ENCODE assay signal across 2 cellular contexts in genomic region chr13:97228850-97229521, GRCh38.
A peak's percentile ranks its signal among the peaks of the same experiment; 100 is the strongest.
TF ChIP-seq lines count a peak whose summit lies in the region.

No MANE protein-coding gene starts in this region.

TF ChIP-seq in A549, 52 proteins besides CTCF, POLR2A, EP300 and RAD21:
- TF ChIP-seq, protein P1, sequence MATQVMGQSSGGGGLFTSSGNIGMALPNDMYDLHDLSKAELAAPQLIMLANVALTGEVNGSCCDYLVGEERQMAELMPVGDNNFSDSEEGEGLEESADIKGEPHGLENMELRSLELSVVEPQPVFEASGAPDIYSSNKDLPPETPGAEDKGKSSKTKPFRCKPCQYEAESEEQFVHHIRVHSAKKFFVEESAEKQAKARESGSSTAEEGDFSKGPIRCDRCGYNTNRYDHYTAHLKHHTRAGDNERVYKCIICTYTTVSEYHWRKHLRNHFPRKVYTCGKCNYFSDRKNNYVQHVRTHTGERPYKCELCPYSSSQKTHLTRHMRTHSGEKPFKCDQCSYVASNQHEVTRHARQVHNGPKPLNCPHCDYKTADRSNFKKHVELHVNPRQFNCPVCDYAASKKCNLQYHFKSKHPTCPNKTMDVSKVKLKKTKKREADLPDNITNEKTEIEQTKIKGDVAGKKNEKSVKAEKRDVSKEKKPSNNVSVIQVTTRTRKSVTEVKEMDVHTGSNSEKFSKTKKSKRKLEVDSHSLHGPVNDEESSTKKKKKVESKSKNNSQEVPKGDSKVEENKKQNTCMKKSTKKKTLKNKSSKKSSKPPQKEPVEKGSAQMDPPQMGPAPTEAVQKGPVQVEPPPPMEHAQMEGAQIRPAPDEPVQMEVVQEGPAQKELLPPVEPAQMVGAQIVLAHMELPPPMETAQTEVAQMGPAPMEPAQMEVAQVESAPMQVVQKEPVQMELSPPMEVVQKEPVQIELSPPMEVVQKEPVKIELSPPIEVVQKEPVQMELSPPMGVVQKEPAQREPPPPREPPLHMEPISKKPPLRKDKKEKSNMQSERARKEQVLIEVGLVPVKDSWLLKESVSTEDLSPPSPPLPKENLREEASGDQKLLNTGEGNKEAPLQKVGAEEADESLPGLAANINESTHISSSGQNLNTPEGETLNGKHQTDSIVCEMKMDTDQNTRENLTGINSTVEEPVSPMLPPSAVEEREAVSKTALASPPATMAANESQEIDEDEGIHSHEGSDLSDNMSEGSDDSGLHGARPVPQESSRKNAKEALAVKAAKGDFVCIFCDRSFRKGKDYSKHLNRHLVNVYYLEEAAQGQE (IDR thresholded peaks at IDR 0.05) = no peak
- 0 out of 4 replicates have a peak, but pooled peaks of 1 of the 2 experiments have one; percentile 17 for TF ChIP-seq CEBPB (IDR thresholded peaks at IDR 0.05)

TF ChIP-seq in IMR-90, 13 proteins besides CTCF, POLR2A, EP300 and RAD21:
- TF ChIP-seq CEBPB (IDR thresholded peaks at IDR 0.05; ENCODE audit: low read depth, low read length) = peak; percentile 89
- TF ChIP-seq, protein P2, sequence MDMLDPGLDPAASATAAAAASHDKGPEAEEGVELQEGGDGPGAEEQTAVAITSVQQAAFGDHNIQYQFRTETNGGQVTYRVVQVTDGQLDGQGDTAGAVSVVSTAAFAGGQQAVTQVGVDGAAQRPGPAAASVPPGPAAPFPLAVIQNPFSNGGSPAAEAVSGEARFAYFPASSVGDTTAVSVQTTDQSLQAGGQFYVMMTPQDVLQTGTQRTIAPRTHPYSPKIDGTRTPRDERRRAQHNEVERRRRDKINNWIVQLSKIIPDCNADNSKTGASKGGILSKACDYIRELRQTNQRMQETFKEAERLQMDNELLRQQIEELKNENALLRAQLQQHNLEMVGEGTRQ (IDR thresholded peaks at IDR 0.05; ENCODE audit: low read depth, low read length) = no peak
